In genomic region chr11:15142838-15143237, GRCh38 we compare ENCODE assay signal across 3 cellular contexts.
TF ChIP-seq lines count a peak whose summit lies in the region.

No MANE protein-coding gene starts in this region.

TF ChIP-seq in GM23338, 12 proteins besides CTCF, POLR2A, EP300 and RAD21 (continues in another document):
- TF ChIP-seq ZNF331 (CRISPR knock-in tag; IDR thresholded peaks at IDR 0.05; ENCODE audit: low read depth) (no peak), ZNF462 (CRISPR knock-in tag; IDR thresholded peaks at IDR 0.05) (0 out of 2 replicates have a peak, but pooled peaks have one; percentile 9)
- TF ChIP-seq, protein P1, sequence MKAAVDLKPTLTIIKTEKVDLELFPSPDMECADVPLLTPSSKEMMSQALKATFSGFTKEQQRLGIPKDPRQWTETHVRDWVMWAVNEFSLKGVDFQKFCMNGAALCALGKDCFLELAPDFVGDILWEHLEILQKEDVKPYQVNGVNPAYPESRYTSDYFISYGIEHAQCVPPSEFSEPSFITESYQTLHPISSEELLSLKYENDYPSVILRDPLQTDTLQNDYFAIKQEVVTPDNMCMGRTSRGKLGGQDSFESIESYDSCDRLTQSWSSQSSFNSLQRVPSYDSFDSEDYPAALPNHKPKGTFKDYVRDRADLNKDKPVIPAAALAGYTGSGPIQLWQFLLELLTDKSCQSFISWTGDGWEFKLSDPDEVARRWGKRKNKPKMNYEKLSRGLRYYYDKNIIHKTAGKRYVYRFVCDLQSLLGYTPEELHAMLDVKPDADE (IDR thresholded peaks at IDR 0.05), result no peak

TF ChIP-seq in HepG2, 621 proteins besides CTCF, POLR2A, EP300 and RAD21:
- TF ChIP-seq MNT (IDR thresholded peaks at IDR 0.05) (peak; percentile 69), ZNF644 (CRISPR knock-in tag; IDR thresholded peaks at IDR 0.05; ENCODE audit: low read depth) (no peak)

TF ChIP-seq in SK-N-SH, 30 proteins besides CTCF, POLR2A, EP300 and RAD21:
- TF ChIP-seq YY1 (IDR thresholded peaks at IDR 0.05; ENCODE audit: low read depth), result no peak
- TF ChIP-seq TCF12 (IDR thresholded peaks at IDR 0.05), result no peak
- no peak for TF ChIP-seq FOXJ3 (CRISPR knock-in tag; IDR thresholded peaks at IDR 0.05)
- TF ChIP-seq PBX3 (IDR thresholded peaks at IDR 0.05), result no peak
- TF ChIP-seq EZH2phosphoT487 (IDR thresholded peaks at IDR 0.05; ENCODE audit: borderline replicate concordance, low read depth), result no peak
- TF ChIP-seq REST (IDR thresholded peaks at IDR 0.05; ENCODE audit: low read depth, low read length), result no peak
